In genomic region chr22:25485626-25486545, GRCh38 we compare ENCODE assay signal across 9 cellular contexts.
DNase-seq lines count a peak whose midpoint lies in the region; ATAC-seq lines count a peak whose summit lies in the region.
"Had no signal": no experiment of that assay in that cellular context is flagged by ENCODE, and none has a peak within 500 bp of the region (broad histone marks: within the 10 kb centered on the region; RNA-seq: fewer than 3 reads in every experiment).

No MANE protein-coding gene starts in this region.

- ATAC-seq in GM21825 (IDR thresholded peaks at IDR 0.05; ENCODE audit: unreplicated experiment) = peak; percentile 73
- ATAC-seq: body of pancreas had no signal

- peak; percentile 44 for DNase-seq in activated CD4-positive, alpha-beta T cell treated with anti-CD3 and anti-CD28 coated beads for 48 hours
- no peak for DNase-seq in activated CD4-positive, alpha-beta T cell treated with anti-CD3 and anti-CD28 coated beads for 4 hours
- DNase-seq in NCI-H82 treated with DMSO at 0.1 percent for 48 hours (lab: John Stamatoyannopoulos, UW; ENCODE audit: unreplicated experiment) = peak; percentile 86
- DNase-seq in stimulated activated CD8-positive, alpha-beta memory T cell treated with anti-CD3 and anti-CD28 coated beads, Interleukin-15, amount 100 ng/mL, for 48 hours (ENCODE audit: low read depth in 2 of 2) = peak; percentile 31 to 38
- no peak for DNase-seq in activated gamma-delta T cell (lab: John Stamatoyannopoulos, UW)
- no peak for DNase-seq in NCI-H1694 (lab: John Stamatoyannopoulos, UW)
- no peak for DNase-seq in NCI-H1105 treated with DMSO at 0.1 percent for 48 hours (lab: John Stamatoyannopoulos, UW)
- DNase-seq: body of pancreas had no signal

Comparison
In these comparisons a context has a peak if more than half of its experiments do, and no peak if none do; other contexts are left out.
1. DNase-seq: peak in activated CD4-positive, alpha-beta T cell treated with anti-CD3 and anti-CD28 coated beads for 48 hours (single experiment), NCI-H82 treated with DMSO at 0.1 percent for 48 hours (single experiment) and stimulated activated CD8-positive, alpha-beta memory T cell treated with anti-CD3 and anti-CD28 coated beads, Interleukin-15, amount 100 ng/mL, for 48 hours (2 of 2); none in activated CD4-positive, alpha-beta T cell treated with anti-CD3 and anti-CD28 coated beads for 4 hours (0 of 2), activated gamma-delta T cell (single experiment), NCI-H1694 (single experiment) and NCI-H1105 treated with DMSO at 0.1 percent for 48 hours (single experiment).